ENCODE assay signal across 8 cellular contexts in the genomic region with DNA sequence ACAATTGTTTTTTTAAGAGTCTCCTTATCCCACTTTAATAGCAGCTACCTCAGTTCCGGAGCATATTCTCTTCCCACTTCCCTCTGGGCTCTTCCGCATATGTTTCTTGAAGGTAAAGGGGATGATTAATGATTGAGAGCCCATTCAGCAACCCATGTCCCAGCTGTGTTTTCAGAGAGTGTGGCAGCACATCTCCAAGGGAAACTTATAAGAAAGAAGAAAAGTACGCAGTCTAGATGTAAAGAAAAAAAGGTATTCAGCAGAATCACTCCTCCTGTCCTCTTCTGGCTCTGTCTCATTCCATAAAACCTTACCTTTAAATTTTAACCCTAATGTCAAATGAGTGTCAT. TPM values are rescaled to one million over a fixed set of nuclear protein-coding genes. Genes with fewer than 3 reads are reported as not detected.
A peak's percentile ranks its signal among the peaks of the same experiment; 100 is the strongest.
DNase-seq lines count a peak whose midpoint lies in the region; ATAC-seq and TF ChIP-seq lines count a peak whose summit lies in the region.

No MANE protein-coding gene starts in this region.

- H3K9ac ChIP-seq in neuronal stem cell (ENCODE audit: low read depth, low read length, poor library complexity), result no peak overlapping the region

- no peak overlapping the region for H2BK120ac ChIP-seq in neuronal stem cell (ENCODE audit: low read depth, low read length)

- no CpG with 5 or more reads among the region's 3 CpGs for WGBS in neuronal stem cell (ENCODE audit: extremely low coverage in 2 of 2, insufficient read length in 2 of 2, insufficient replicate concordance in 1 of 2), 2 donors

- ATAC-seq in GM18907 (IDR thresholded peaks at IDR 0.05; ENCODE audit: unreplicated experiment), result peak; percentile 32
- peak; percentile 10 for ATAC-seq in HG02973 (IDR thresholded peaks at IDR 0.05; ENCODE audit: unreplicated experiment)

- H3K18ac ChIP-seq in neuronal stem cell (ENCODE audit: low read length), result no peak overlapping the region

- no peaks in the 10 kb centered on the region for H3K27me3 ChIP-seq in neuronal stem cell (ENCODE audit: control insufficient read depth in 3 of 3, insufficient read depth in 3 of 3, low read depth in 1 of 3, low read length in 3 of 3)

- H3K36me3 ChIP-seq in neuronal stem cell (replicated peaks in 1 of 2; ENCODE audit: control insufficient read depth in 2 of 2, insufficient read depth in 2 of 2, low read length in 2 of 2), result no peaks in the 10 kb centered on the region

- no peak overlapping the region for H2BK15ac ChIP-seq in neuronal stem cell (ENCODE audit: low read length)

- no peak overlapping the region for H4K8ac ChIP-seq in neuronal stem cell (ENCODE audit: low read depth, low read length)

- H2BK5ac ChIP-seq in neuronal stem cell (ENCODE audit: low read length), result no peak overlapping the region

- no peak overlapping the region for H3K27ac ChIP-seq in neuronal stem cell (replicated peaks; ENCODE audit: low read length)

- no peak overlapping the region for H4K91ac ChIP-seq in neuronal stem cell (ENCODE audit: low read depth, low read length, poor library complexity)

- in situ Hi-C loops in astrocyte of the spinal cord (cut with HindIII; ENCODE audit: low sequenced_read_pairs), result no loop called here

- H3K79me1 ChIP-seq in neuronal stem cell (ENCODE audit: low read depth, low read length), result no peaks in the 10 kb centered on the region

- H3K9me3 ChIP-seq in neuronal stem cell (replicated peaks in 1 of 2; ENCODE audit: control insufficient read depth in 2 of 2, insufficient read depth in 1 of 2, low read depth in 1 of 2, low read length in 2 of 2), result no peaks in the 10 kb centered on the region

- no peak for DNase-seq in astrocyte of the spinal cord (ENCODE audit: low read depth, low spot score)
- no peak for DNase-seq in neuronal stem cell (ENCODE audit: low spot score)
- no peak for DNase-seq in NCI-H2029 treated with DMSO at 0.1 percent for 48 hours (lab: John Stamatoyannopoulos, UW)
- DNase-seq in GOT3 (lab: John Stamatoyannopoulos, UW), result no peak
- no peak for DNase-seq in NCI-H226
- DNase-seq in NCI-H146 treated with DMSO at 0.1 percent for 48 hours (lab: John Stamatoyannopoulos, UW; ENCODE audit: unreplicated experiment), result no peak

- no peaks in the 10 kb centered on the region for H3K4me1 ChIP-seq in neuronal stem cell (ENCODE audit: control insufficient read depth in 2 of 2, insufficient read depth in 1 of 2, low read depth in 1 of 2, low read length in 2 of 2)

- TF ChIP-seq CTCF in astrocyte of the spinal cord (IDR thresholded peaks at IDR 0.05; ENCODE audit: low read depth, low read length), result no peak

- no peak overlapping the region for H3K4ac ChIP-seq in neuronal stem cell (ENCODE audit: low read length)

- no peak overlapping the region for H2BK12ac ChIP-seq in neuronal stem cell (ENCODE audit: low read length)

- no peak overlapping the region for H3K4me2 ChIP-seq in neuronal stem cell (ENCODE audit: insufficient read depth, low read length, poor library complexity, severe bottlenecking)

- no peak overlapping the region for H3K23ac ChIP-seq in neuronal stem cell (ENCODE audit: low read depth, low read length, poor library complexity)

- peak overlapping the region; percentile 63 for H3K4me3 ChIP-seq in astrocyte of the spinal cord (ENCODE audit: low read depth, low read length)
- no peak overlapping the region for H3K4me3 ChIP-seq in neuronal stem cell (ENCODE audit: low read length in 2 of 2)

- peak overlapping the region; percentile 23 for H2AFZ ChIP-seq in neuronal stem cell (ENCODE audit: low read length)

- no peak overlapping the region for H2AK5ac ChIP-seq in neuronal stem cell (ENCODE audit: low read depth, low read length)

- H3K14ac ChIP-seq in neuronal stem cell (ENCODE audit: low read length), result no peak overlapping the region

RNA-seq across cellular contexts. Expression of gene ANKRD7, which starts 9.7 kb away (rescaled TPM):
- 0.15 TPM for polyA plus RNA-seq in neuronal stem cell (2013, experiment 1 of 2)
- not detected for polyA plus RNA-seq in neuronal stem cell (2013, experiment 2 of 2)

RNA-seq across cellular contexts. Expression of gene LSM8, which starts 30.8 kb away (rescaled TPM):
- 53.9 TPM for polyA plus RNA-seq in neuronal stem cell (2013, experiment 1 of 2)
- polyA plus RNA-seq in neuronal stem cell (2013, experiment 2 of 2), result 57.6 TPM
